Comparison of ENCODE assay signal across 13 cellular contexts in genomic region chr2:103860016-103860415, GRCh38.
"Had no signal": no experiment of that assay in that cellular context is flagged by ENCODE, and none has a peak within 500 bp of the region (broad histone marks: within the 10 kb centered on the region; RNA-seq: fewer than 3 reads in every experiment).

No MANE protein-coding gene starts in this region.

- H3K27ac Mint-ChIP-seq: activated CD4-positive, alpha-beta T cell treated with anti-CD3 and anti-CD28 coated beads, Interleukin-2, amount 10 ng/mL, durations not matched to agents 7 days and 5 days; activated naive CD4-positive, alpha-beta T cell treated with anti-CD3 and anti-CD28 coated beads, Interleukin-2, amount 10 ng/mL, durations not matched to agents 7 days and 5 days; stimulated activated naive CD8-positive, alpha-beta T cell treated with anti-CD3 and anti-CD28 coated beads, Interleukin-15, amount 100 ng/mL, for 72 hours had no signal

- H3K36me3 Mint-ChIP-seq: activated naive CD4-positive, alpha-beta T cell treated with anti-CD3 and anti-CD28 coated beads, Interleukin-2, amount 10 ng/mL, durations not matched to agents 7 days and 5 days had no signal

- DNase-seq: activated CD4-positive, alpha-beta T cell treated with anti-CD3 and anti-CD28 coated beads, Interleukin-2, amount 10 ng/mL, durations not matched to agents 7 days and 5 days; activated CD4-positive, CD25-positive, alpha-beta regulatory T cell; activated CD8-positive, alpha-beta memory T cell treated with anti-CD3 and anti-CD28 coated beads for 24 hours; activated naive CD4-positive, alpha-beta T cell treated with anti-CD3 and anti-CD28 coated beads, Interleukin-2, amount 10 ng/mL, durations not matched to agents 7 days and 5 days; cortex of kidney; effector CD8-positive, alpha-beta T cell; heart left ventricle; left colon; midbrain; stimulated activated CD4-positive, alpha-beta T cell treated with anti-CD3 and anti-CD28 coated beads, Interleukin-4, amount 100 ng/mL, for 4 hours; stimulated activated naive CD8-positive, alpha-beta T cell treated with anti-CD3 and anti-CD28 coated beads, Interleukin-15, amount 100 ng/mL, for 72 hours; testis; upper lobe of right lung had no signal

- H3K27me3 Mint-ChIP-seq: activated CD4-positive, alpha-beta T cell treated with anti-CD3 and anti-CD28 coated beads, Interleukin-2, amount 10 ng/mL, durations not matched to agents 7 days and 5 days; activated naive CD4-positive, alpha-beta T cell treated with anti-CD3 and anti-CD28 coated beads, Interleukin-2, amount 10 ng/mL, durations not matched to agents 7 days and 5 days; stimulated activated naive CD8-positive, alpha-beta T cell treated with anti-CD3 and anti-CD28 coated beads, Interleukin-15, amount 100 ng/mL, for 72 hours had no signal

- H3K4me1 Mint-ChIP-seq: activated CD4-positive, alpha-beta T cell treated with anti-CD3 and anti-CD28 coated beads, Interleukin-2, amount 10 ng/mL, durations not matched to agents 7 days and 5 days; activated naive CD4-positive, alpha-beta T cell treated with anti-CD3 and anti-CD28 coated beads, Interleukin-2, amount 10 ng/mL, durations not matched to agents 7 days and 5 days; stimulated activated naive CD8-positive, alpha-beta T cell treated with anti-CD3 and anti-CD28 coated beads, Interleukin-15, amount 100 ng/mL, for 72 hours had no signal

- H3K9me3 Mint-ChIP-seq: activated CD4-positive, alpha-beta T cell treated with anti-CD3 and anti-CD28 coated beads, Interleukin-2, amount 10 ng/mL, durations not matched to agents 7 days and 5 days; activated naive CD4-positive, alpha-beta T cell treated with anti-CD3 and anti-CD28 coated beads, Interleukin-2, amount 10 ng/mL, durations not matched to agents 7 days and 5 days had no signal

- ATAC-seq: heart left ventricle; left colon; stimulated activated naive CD8-positive, alpha-beta T cell treated with anti-CD3 and anti-CD28 coated beads, Interleukin-15, amount 100 ng/mL, for 72 hours; upper lobe of right lung had no signal

- H3K4me3 Mint-ChIP-seq: activated CD4-positive, alpha-beta T cell treated with anti-CD3 and anti-CD28 coated beads, Interleukin-2, amount 10 ng/mL, durations not matched to agents 7 days and 5 days; activated naive CD4-positive, alpha-beta T cell treated with anti-CD3 and anti-CD28 coated beads, Interleukin-2, amount 10 ng/mL, durations not matched to agents 7 days and 5 days; stimulated activated naive CD8-positive, alpha-beta T cell treated with anti-CD3 and anti-CD28 coated beads, Interleukin-15, amount 100 ng/mL, for 72 hours had no signal
